In genomic region chr7:80637911-80638765, GRCh38 we compare ENCODE assay signal across 11 cellular contexts. TPM values are rescaled to one million over a fixed set of nuclear protein-coding genes. Genes with fewer than 3 reads are reported as not detected.
A peak's percentile ranks its signal among the peaks of the same experiment; 100 is the strongest.
DNase-seq lines count a peak whose midpoint lies in the region; ATAC-seq and TF ChIP-seq lines count a peak whose summit lies in the region.
"Had no signal": no experiment of that assay in that cellular context is flagged by ENCODE, and none has a peak within 500 bp of the region (broad histone marks: within the 10 kb centered on the region; RNA-seq: fewer than 3 reads in every experiment).

Gene CD36, plus strand, starts transcription at chr7:80638642. Its CDS starts 8,099 bp downstream, at chr7:80646741.

- peak; percentile 87 for ATAC-seq in GM21529 (IDR thresholded peaks at IDR 0.05; ENCODE audit: unreplicated experiment)

- peaks cover 70% of the 10 kb centered on the region for H3K4me1 ChIP-seq in left ventricle myocardium inferior
- no peaks in the 10 kb centered on the region for H3K4me1 ChIP-seq in testis

- peak within 1 kb of the TSS; percentile 85 for H3K27ac ChIP-seq in left ventricle myocardium inferior (replicated peaks)
- no peak within 1 kb of the TSS for H3K27ac ChIP-seq in testis
- H3K27ac ChIP-seq in WERI-Rb-1: no peak within 1 kb of the TSS
- H3K27ac ChIP-seq: SJCRH30 had no signal

- no peak within 1 kb of the TSS for H3K4me3 ChIP-seq in NB4 (ENCODE audit: low read depth, low read length)
- H3K4me3 ChIP-seq in left ventricle myocardium inferior: peak within 1 kb of the TSS; percentile 63
- H3K4me3 ChIP-seq in testis: no peak within 1 kb of the TSS
- H3K4me3 ChIP-seq in WERI-Rb-1 (ENCODE audit: low read depth, low read length): no peak within 1 kb of the TSS
- H3K4me3 ChIP-seq: SJCRH30 had no signal

- H3K36me3 ChIP-seq in left ventricle myocardium inferior (no peaks in the 10 kb centered on the region), testis (ENCODE audit: low read depth, missing control alignments) (no peaks in the 10 kb centered on the region), WERI-Rb-1 (no peaks in the 10 kb centered on the region)
- H3K36me3 ChIP-seq: SJCRH30 had no signal

- H3K27me3 ChIP-seq in left ventricle myocardium inferior (ENCODE audit: low read depth) (no peaks in the 10 kb centered on the region), testis (no peaks in the 10 kb centered on the region), WERI-Rb-1 (ENCODE audit: insufficient read depth, low read depth, severe bottlenecking) (no peaks in the 10 kb centered on the region)
- H3K27me3 ChIP-seq: SJCRH30 had no signal

- intact Hi-C loops in left ventricle myocardium inferior (cut with micrococcal nuclease): no loop called here
- intact Hi-C loops in testis (cut with DNase I; ENCODE audit: low total_unique reads): no loop called here

- TF ChIP-seq POLR2A in NB4 (IDR thresholded peaks at IDR 0.05; ENCODE audit: extremely low read depth, insufficient read length) (no peak), testis (IDR thresholded peaks at IDR 0.05) (no peak)

- H3K9me3 ChIP-seq in left ventricle myocardium inferior (replicated peaks): no peaks in the 10 kb centered on the region
- no peaks in the 10 kb centered on the region for H3K9me3 ChIP-seq in testis
- no peaks in the 10 kb centered on the region for H3K9me3 ChIP-seq in WERI-Rb-1 (ENCODE audit: severe bottlenecking)

- 78 to 86% methylated on average over 4 of the region's 4 CpGs for WGBS in testis, 2 donors

- TF ChIP-seq CTCF in NB4 (IDR thresholded peaks at IDR 0.05; ENCODE audit: low read depth, low read length) (no peak), left ventricle myocardium inferior (IDR thresholded peaks at IDR 0.05; ENCODE audit: borderline replicate concordance) (no peak), testis (IDR thresholded peaks at IDR 0.05) (no peak), WERI-Rb-1 (IDR thresholded peaks at IDR 0.05; ENCODE audit: low read depth, low read length) (no peak)

- peak; percentile 66 for DNase-seq in NB4 (ENCODE audit: low read depth)
- no peak for DNase-seq in left ventricle myocardium inferior
- DNase-seq in testis: no peak
- no peak for DNase-seq in WERI-Rb-1
- DNase-seq in NCI-H1694 treated with DMSO at 0.1 percent for 48 hours (lab: John Stamatoyannopoulos, UW): no peak
- no peak for DNase-seq in NK-92 (lab: John Stamatoyannopoulos, UW; ENCODE audit: unreplicated experiment)
- DNase-seq in activated gamma-delta T cell (lab: John Stamatoyannopoulos, UW): no peak
- DNase-seq: amygdala; SJCRH30; stimulated activated CD4-positive, alpha-beta T cell treated with anti-CD3 and anti-CD28 coated beads, Interleukin-1b, Interleukin-23, amount 100 ng/mL, for 48 hours had no signal

RNA-seq across cellular contexts. Expression of gene CD36, which starts in this region (rescaled TPM):
- 1,018 TPM for total RNA-seq in left ventricle myocardium inferior
- 10 to 100 TPM in 1 of 2 donors, 1 to 10 TPM in 1; 5.6 to 19.8 TPM for total RNA-seq in testis
- 12.8 TPM for polyA plus RNA-seq in testis (ENCODE audit: insufficient read depth, low read depth, low replicate concordance)

Comparison
In these comparisons a context has a peak if more than half of its experiments do, and no peak if none do; other contexts are left out.
1. RNA of gene CD36 (total RNA-seq): 1,018 TPM in left ventricle myocardium inferior (single experiment); 5.6 to 19.8 TPM in testis; every median in the first group is over 10 times any median in the second.